17 cellular contexts compared by ENCODE assay signal in the genomic region with DNA sequence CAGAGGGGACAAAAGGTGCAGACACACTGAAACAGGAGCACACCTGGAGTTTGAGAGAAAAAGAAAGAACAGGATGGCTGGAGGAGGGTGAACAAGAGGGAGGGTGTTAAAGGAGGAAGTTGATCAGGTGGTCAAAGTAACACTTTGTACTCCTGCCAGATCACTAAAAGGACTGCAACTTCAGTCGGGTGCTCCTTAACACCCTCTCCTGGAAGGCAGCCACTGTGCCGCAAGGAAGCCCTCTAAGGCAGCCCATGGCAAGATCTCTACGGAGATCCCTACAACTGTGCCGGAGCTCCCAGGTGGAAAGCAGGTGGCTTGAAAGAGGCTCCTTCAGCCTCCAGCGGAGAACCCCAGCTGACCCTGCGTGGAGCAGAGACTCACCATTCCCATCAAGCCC.
DNase-seq lines count a peak whose midpoint lies in the region; ATAC-seq and TF ChIP-seq lines count a peak whose summit lies in the region.
"Had no signal": no experiment of that assay in that cellular context is flagged by ENCODE, and none has a peak within 500 bp of the region (broad histone marks: within the 10 kb centered on the region; RNA-seq: fewer than 3 reads in every experiment).

No MANE protein-coding gene starts in this region.

- POLR2A ChIA-PET in activated CD4-positive, alpha-beta T cell treated with anti-CD3 and anti-CD28 coated beads for 36 hours (lab: Charles Lee), result interaction anchor here (0.7 kb wide), 1 partner anchor 570 kb away, joined by 3 read pairs; no protein-coding TSS in a partner anchor

- no peak overlapping the region for H3K27ac Mint-ChIP-seq in activated CD4-positive, alpha-beta T cell treated with anti-CD3 and anti-CD28 coated beads for 36 hours
- H3K27ac Mint-ChIP-seq: activated naive CD4-positive, alpha-beta T cell treated with anti-CD3 and anti-CD28 coated beads, Interleukin-2, amount 50 U/mL, for 24 hours; brain had no signal

- CTCF ChIA-PET in activated CD4-positive, alpha-beta T cell treated with anti-CD3 and anti-CD28 coated beads for 36 hours (lab: Charles Lee), result no interaction called here

- H3K9me3 ChIP-seq in HUES48 (ENCODE audit: control insufficient read depth, insufficient read depth, low read length) (no peaks in the 10 kb centered on the region), RWPE2 (ENCODE audit: severe bottlenecking) (no peaks in the 10 kb centered on the region), stomach (peaks cover 0 to 10% (median 7%) of the 10 kb centered on the region in 4 donors)

- H3K4me3 Mint-ChIP-seq in activated CD4-positive, alpha-beta T cell treated with anti-CD3 and anti-CD28 coated beads for 36 hours, result no peak overlapping the region
- H3K4me3 Mint-ChIP-seq: activated naive CD4-positive, alpha-beta T cell treated with anti-CD3 and anti-CD28 coated beads, Interleukin-2, amount 50 U/mL, for 24 hours; activated T-cell treated with anti-CD3 and anti-CD28 coated beads, Interleukin-2, amount 50 U/mL, for 4 hours; brain had no signal

- no peak for TF ChIP-seq EP300 in stomach (IDR thresholded peaks at IDR 0.05)

- H3K4me3 ChIP-seq in HUES48 (ENCODE audit: low read depth, low read length), result no peak overlapping the region
- no peak overlapping the region for H3K4me3 ChIP-seq in RWPE2 (ENCODE audit: severe bottlenecking)
- peak overlapping the region in 1 of 4 donors; percentile 4 for H3K4me3 ChIP-seq in stomach
- H3K4me3 ChIP-seq: BLaER1 treated with 17β-estradiol and CSF1 and Interleukin-3, amounts not matched to agents 10 nM and 100 nM; K562; tibial nerve had no signal

- DNase-seq in RWPE2 (ENCODE audit: low spot score) (no peak), kidney tubule cell (ENCODE audit: low spot score) (peak; percentile 18), stomach (peak; percentile 39)
- DNase-seq in activated CD4-positive, alpha-beta T cell treated with anti-CD3 and anti-CD28 coated beads for 36 hours, result no peak
- DNase-seq: activated CD4-positive, alpha-beta T cell treated with anti-CD3 and anti-CD28 coated beads, Interleukin-2, amount 50 U/mL, for 4 hours; activated T-cell treated with anti-CD3 and anti-CD28 coated beads, Interleukin-2, amount 50 U/mL, for 4 hours; DND-41; kidney glomerular epithelial cell; NCI-H146 had no signal

- no peaks in the 10 kb centered on the region for H3K36me3 Mint-ChIP-seq in activated CD4-positive, alpha-beta T cell treated with anti-CD3 and anti-CD28 coated beads for 36 hours (ENCODE audit: low read depth)
- H3K36me3 Mint-ChIP-seq: activated naive CD4-positive, alpha-beta T cell treated with anti-CD3 and anti-CD28 coated beads, Interleukin-2, amount 50 U/mL, for 24 hours; brain had no signal

- TF ChIP-seq POLR2A in stomach (IDR thresholded peaks at IDR 0.05), result no peak

- intact Hi-C loops in stomach (cut with DNase I; ENCODE audit: low total_unique reads), result no loop called here
- intact Hi-C loops in activated CD4-positive, alpha-beta T cell treated with anti-CD3 and anti-CD28 coated beads for 36 hours (cut with DNase I, micrococcal nuclease), result no loop called here

- H3K9me3 Mint-ChIP-seq in activated CD4-positive, alpha-beta T cell treated with anti-CD3 and anti-CD28 coated beads for 36 hours (ENCODE audit: low read depth), result peaks cover 3% of the 10 kb centered on the region
- H3K9me3 Mint-ChIP-seq: activated naive CD4-positive, alpha-beta T cell treated with anti-CD3 and anti-CD28 coated beads, Interleukin-2, amount 50 U/mL, for 24 hours; activated T-cell treated with anti-CD3 and anti-CD28 coated beads, Interleukin-2, amount 50 U/mL, for 4 hours had no signal

- peaks cover 17% of the 10 kb centered on the region for H3K4me1 ChIP-seq in HUES48 (ENCODE audit: control insufficient read depth, insufficient read depth, low read length)
- H3K4me1 ChIP-seq in RWPE2 (ENCODE audit: insufficient read depth, poor library complexity, severe bottlenecking), result peaks cover 4% of the 10 kb centered on the region
- peaks cover 0 to 12% (median 10%) of the 10 kb centered on the region in 4 donors for H3K4me1 ChIP-seq in stomach
- H3K4me1 ChIP-seq: tibial nerve had no signal

- 6 to 11% (median 6%) methylated on average over 6 of the region's 6 CpGs for WGBS in stomach, 5 donors

- H3K36me3 ChIP-seq in HUES48 (ENCODE audit: control insufficient read depth, insufficient read depth, low read length) (no peaks in the 10 kb centered on the region), RWPE2 (ENCODE audit: low read depth) (no peaks in the 10 kb centered on the region), stomach (no peaks in the 10 kb centered on the region)
- H3K36me3 ChIP-seq: BLaER1 treated with 17β-estradiol and CSF1 and Interleukin-3, amounts not matched to agents 10 nM and 100 nM; tibial nerve had no signal

- H3K4me1 Mint-ChIP-seq in activated CD4-positive, alpha-beta T cell treated with anti-CD3 and anti-CD28 coated beads for 36 hours, result no peaks in the 10 kb centered on the region
- H3K4me1 Mint-ChIP-seq: activated naive CD4-positive, alpha-beta T cell treated with anti-CD3 and anti-CD28 coated beads, Interleukin-2, amount 50 U/mL, for 24 hours had no signal

- H3K27me3 ChIP-seq in HUES48 (ENCODE audit: control insufficient read depth, insufficient read depth, low read length), result no peaks in the 10 kb centered on the region
- H3K27me3 ChIP-seq in RWPE2 (ENCODE audit: insufficient read depth, poor library complexity, severe bottlenecking), result no peaks in the 10 kb centered on the region
- H3K27me3 ChIP-seq in stomach, result peaks cover 0 to 22% (median 0%) of the 10 kb centered on the region in 3 donors
- H3K27me3 ChIP-seq: BLaER1 treated with 17β-estradiol and CSF1 and Interleukin-3, amounts not matched to agents 10 nM and 100 nM had no signal

- no peak overlapping the region for H3K9ac ChIP-seq in HUES48 (ENCODE audit: low read depth, low read length)
- H3K9ac ChIP-seq: BLaER1 treated with 17β-estradiol and CSF1 and Interleukin-3, amounts not matched to agents 10 nM and 100 nM had no signal

- peaks cover 10% of the 10 kb centered on the region for H3K27me3 Mint-ChIP-seq in activated CD4-positive, alpha-beta T cell treated with anti-CD3 and anti-CD28 coated beads for 36 hours

- TF ChIP-seq CTCF in RWPE2 (IDR thresholded peaks at IDR 0.05; ENCODE audit: poor library complexity, severe bottlenecking) (no peak), stomach (IDR thresholded peaks at IDR 0.05) (no peak)

- ATAC-seq in RWPE2 (ENCODE audit: low read depth), result peak; percentile 35; the same call in 2 of the 3 replicates
- ATAC-seq in activated CD4-positive, alpha-beta T cell treated with anti-CD3 and anti-CD28 coated beads for 36 hours, result no peak
- no peak for ATAC-seq in GM18517 (IDR thresholded peaks at IDR 0.05; ENCODE audit: unreplicated experiment)
- ATAC-seq in GM19324 (IDR thresholded peaks at IDR 0.05; ENCODE audit: low FRiP score, unreplicated experiment), result no peak
- ATAC-seq: activated T-cell treated with anti-CD3 and anti-CD28 coated beads, Interleukin-2, amount 50 U/mL, for 4 hours; K562 had no signal

- H3K27ac ChIP-seq in HUES48 (ENCODE audit: low read depth, low read length), result peak overlapping the region; percentile 14
- no peak overlapping the region for H3K27ac ChIP-seq in RWPE2 (ENCODE audit: poor library complexity, severe bottlenecking)
- peak overlapping the region in 2 of 5 donors; percentile 2 to 19 for H3K27ac ChIP-seq in stomach
- H3K27ac ChIP-seq: BLaER1 treated with 17β-estradiol and CSF1 and Interleukin-3, amounts not matched to agents 10 nM and 100 nM; tibial nerve had no signal

Comparison
In these comparisons a context has a peak if more than half of its experiments do, and no peak if none do; other contexts are left out.
1. DNase-seq: peak in kidney tubule cell (single experiment) and stomach (single experiment); none in RWPE2 (single experiment) and activated CD4-positive, alpha-beta T cell treated with anti-CD3 and anti-CD28 coated beads for 36 hours (single experiment).